Comparison of ENCODE assay signal across 8 cellular contexts in the genomic region with DNA sequence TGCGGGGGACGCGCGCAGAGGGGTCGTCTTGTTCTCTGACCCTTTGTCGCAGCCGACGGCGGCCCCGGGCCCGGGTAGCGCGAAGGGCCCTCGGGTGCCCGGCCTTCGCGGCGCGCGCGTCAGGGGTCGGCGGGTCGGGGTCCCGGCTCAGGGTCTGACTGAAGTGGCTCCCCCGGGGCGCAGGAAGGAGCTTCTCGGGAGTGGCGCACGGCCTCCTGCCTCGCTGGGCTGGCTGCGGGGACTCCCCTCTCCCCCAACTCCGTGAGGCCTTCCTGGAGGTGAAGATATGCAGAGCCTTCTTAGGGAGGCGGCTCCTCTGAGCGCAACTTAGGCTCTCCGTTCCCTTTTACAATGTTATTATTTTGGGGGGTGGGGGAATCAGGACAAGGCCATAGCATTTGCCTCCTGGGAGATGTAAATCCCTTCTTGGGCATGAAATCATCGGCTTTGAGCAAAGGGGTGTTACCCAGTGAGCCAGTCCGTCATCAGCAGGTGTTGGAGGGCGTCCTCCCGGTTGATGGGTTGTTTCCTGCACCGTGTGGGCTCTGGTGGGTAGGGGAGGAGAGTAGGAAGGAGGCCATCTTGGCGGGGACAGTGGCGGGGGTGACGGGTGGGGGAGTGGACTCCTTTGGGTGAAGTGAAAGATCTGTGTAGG. TPM values are rescaled to one million over a fixed set of nuclear protein-coding genes. Genes with fewer than 3 reads are reported as not detected.
DNase-seq lines count a peak whose midpoint lies in the region; ATAC-seq lines count a peak whose summit lies in the region.

No MANE protein-coding gene starts in this region.

- DNase-seq in G401 (ENCODE audit: low spot score) (peak; percentile 44), H7 (peak; percentile 82), LoVo (ENCODE audit: low spot score) (peak; percentile 51), SW480 (ENCODE audit: low spot score) (peak; percentile 69), amniotic epithelial cell (ENCODE audit: low read depth) (peak; percentile 56), right cardiac atrium (peak; percentile 36 to 74 (median 71)), sciatic nerve (ENCODE audit: low spot score) (no peak), cerebellar nuclear complex (lab: John Stamatoyannopoulos, UW) (no peak)

- no peaks in the 10 kb centered on the region for H3K9me3 ChIP-seq in right cardiac atrium (ENCODE audit: control insufficient read depth, low read length)

- peak overlapping the region; percentile 90 for H3K27ac ChIP-seq in right cardiac atrium (ENCODE audit: low read length)

- H3K36me3 ChIP-seq in H7 (replicated peaks; ENCODE audit: control insufficient read depth, insufficient read depth, low read length): 0 out of 2 replicates have a peak, but pooled peaks cover 1% of the 10 kb centered on the region

- H3K27me3 ChIP-seq in H7 (ENCODE audit: control insufficient read depth, insufficient read depth, low read length) (no peaks in the 10 kb centered on the region), right cardiac atrium (ENCODE audit: control insufficient read depth, insufficient read depth) (no peaks in the 10 kb centered on the region)

- in situ Hi-C loops in G401 (cut with HindIII; ENCODE audit: low sequenced_read_pairs): no loop called here

- peak overlapping the region; percentile 79 for H3K4me3 ChIP-seq in H7 (ENCODE audit: insufficient read depth, low read depth, low read length)
- peak overlapping the region; percentile 80 for H3K4me3 ChIP-seq in right cardiac atrium (ENCODE audit: low read length)

- H3K4me1 ChIP-seq in right cardiac atrium (ENCODE audit: control insufficient read depth, insufficient read depth, low read length): peaks cover 2% of the 10 kb centered on the region

- WGBS in right cardiac atrium: under 1% methylated on average over 44 of the region's 44 CpGs

- intact Hi-C loops in right cardiac atrium (cut with DNase I) (loop anchor here (2.0 to 5.0 kb wide), 3 partner anchors 45 to 65 kb away; no protein-coding TSS in a partner anchor), sciatic nerve (cut with DNase I) (loop anchor here (5.0 kb wide), 1 partner anchor 65 kb away; no protein-coding TSS in a partner anchor)

- peak; percentile 5 to 25 for ATAC-seq in right cardiac atrium
- peak; percentile 6 for ATAC-seq in sciatic nerve

RNA-seq across cellular contexts. Expression of gene CDS2, which starts 0.5 kb away (rescaled TPM):
- total RNA-seq in G401 (2014; rRNA removed; shearing (Covaris generic)): 12.0 and 12.7 TPM in 2 replicates
- total RNA-seq in H7 (2014; rRNA removed; shearing (Covaris generic)): 25.1 and 27.5 TPM in 2 replicates
- total RNA-seq in right cardiac atrium: 10 to 100 TPM; 79.4 to 98.6 (median 88.2) TPM
- 29.1 TPM for polyA plus RNA-seq in right cardiac atrium
- 62.7 TPM for total RNA-seq in sciatic nerve

RNA-seq across cellular contexts. Expression of gene PCNA, which starts 7.6 kb away (rescaled TPM):
- total RNA-seq in G401 (2014; rRNA removed; shearing (Covaris generic)): 290 and 347 TPM in 2 replicates
- 294 and 304 TPM in 2 replicates for total RNA-seq in H7 (2014; rRNA removed; shearing (Covaris generic))
- total RNA-seq in right cardiac atrium (10 to 100 TPM; 19.4 to 36.8 (median 25.7) TPM), sciatic nerve (22.3 TPM)
- 41.4 TPM for polyA plus RNA-seq in right cardiac atrium

RNA-seq across cellular contexts. Expression of gene TMEM230, which starts 14.5 kb away (rescaled TPM):
- 105 and 117 TPM in 2 replicates for total RNA-seq in G401 (2014; rRNA removed; shearing (Covaris generic))
- total RNA-seq in H7 (2014; rRNA removed; shearing (Covaris generic)): 119 and 138 TPM in 2 replicates
- total RNA-seq in right cardiac atrium (100 to 1,000 TPM in 3 of 4 donors, 10 to 100 TPM in 1; 98.7 to 116 (median 110) TPM), sciatic nerve (85.5 TPM)
- polyA plus RNA-seq in right cardiac atrium: 178 TPM

Comparison
In these comparisons a context has a peak if more than half of its experiments do, and no peak if none do; other contexts are left out.
1. DNase-seq: peak in G401 (single experiment), H7 (single experiment), LoVo (single experiment), SW480 (single experiment), amniotic epithelial cell (single experiment) and right cardiac atrium (3 of 3); none in sciatic nerve (single experiment) and cerebellar nuclear complex (0 of 2).